In genomic region chr4:185018834-185019450, GRCh38 we compare ENCODE assay signal across 16 cellular contexts.
DNase-seq lines count a peak whose midpoint lies in the region; TF ChIP-seq lines count a peak whose summit lies in the region.
"Had no signal": no experiment of that assay in that cellular context is flagged by ENCODE, and none has a peak within 500 bp of the region (broad histone marks: within the 10 kb centered on the region; RNA-seq: fewer than 3 reads in every experiment).

No MANE protein-coding gene starts in this region.

- peaks cover 40% of the 10 kb centered on the region for H3K4me1 Mint-ChIP-seq in nephron progenitor cell

- no peaks in the 10 kb centered on the region for H3K9me3 Mint-ChIP-seq in nephron progenitor cell
- H3K9me3 Mint-ChIP-seq: activated T-cell treated with anti-CD3 and anti-CD28 coated beads, Interleukin-2, amount 50 U/mL, for 4 hours; CD8-positive, alpha-beta T cell; neural crest cell had no signal

- H3K4me3 Mint-ChIP-seq in nephron progenitor cell = peak overlapping the region; percentile 34
- H3K4me3 Mint-ChIP-seq: activated T-cell treated with anti-CD3 and anti-CD28 coated beads, Interleukin-2, amount 50 U/mL, for 4 hours; CD8-positive, alpha-beta T cell; neural crest cell had no signal

- H3K27me3 Mint-ChIP-seq in nephron progenitor cell (ENCODE audit: low read depth, poor library complexity) = peaks cover 100% of the 10 kb centered on the region

- H3K9ac ChIP-seq in HUES6 (ENCODE audit: low read length) = no peak overlapping the region

- H3K4me3 ChIP-seq in HUES6 (ENCODE audit: low read depth, low read length) = peak overlapping the region; percentile 49
- H3K4me3 ChIP-seq in coronary artery = peak overlapping the region; percentile 66

- no peaks in the 10 kb centered on the region for H3K36me3 ChIP-seq in HUES6 (ENCODE audit: control insufficient read depth, insufficient read depth, low read length)

- no peaks in the 10 kb centered on the region for H3K36me3 Mint-ChIP-seq in nephron progenitor cell (ENCODE audit: low read depth)
- H3K36me3 Mint-ChIP-seq: CD8-positive, alpha-beta T cell had no signal

- H3K27me3 ChIP-seq in HUES6 (ENCODE audit: control insufficient read depth, insufficient read depth, low read length) = peaks cover 100% of the 10 kb centered on the region

- DNase-seq in DMS53 treated with DMSO at 0.1 percent for 48 hours (lab: John Stamatoyannopoulos, UW; ENCODE audit: unreplicated experiment) (peak; percentile 49), coronary artery (ENCODE audit: low spot score) (no peak), nephron progenitor cell (peak; percentile 18), SW 1271 (lab: John Stamatoyannopoulos, UW) (no peak), C1 segment of cervical spinal cord (lab: John Stamatoyannopoulos, UW) (no peak)
- no peak for DNase-seq in stimulated activated naive CD4-positive, alpha-beta T cell treated with Interleukin-2 at 50 U/mL for 16 hours (lab: John Stamatoyannopoulos, UW)
- DNase-seq: activated CD4-positive, CD25-positive, alpha-beta regulatory T cell treated with anti-CD3 and anti-CD28 coated beads, Interleukin-2, amount 50 U/mL, for 72 hours; activated T-cell treated with anti-CD3 and anti-CD28 coated beads, Interleukin-2, amount 50 U/mL, for 4 hours; CD8-positive, alpha-beta T cell; effector CD4-positive, alpha-beta T cell; IMR-90; left cardiac atrium; NCI-H2029 had no signal

- TF ChIP-seq CTCF in coronary artery (IDR thresholded peaks at IDR 0.05) (no peak), nephron progenitor cell (IDR thresholded peaks at IDR 0.05) (no peak)

- no peak overlapping the region for H3K27ac Mint-ChIP-seq in nephron progenitor cell
- H3K27ac Mint-ChIP-seq: CD8-positive, alpha-beta T cell had no signal

- peaks cover 48% of the 10 kb centered on the region for H3K4me1 ChIP-seq in HUES6 (ENCODE audit: control insufficient read depth, insufficient read depth, low read length)
- H3K4me1 ChIP-seq: foreskin keratinocyte had no signal

- H3K9me3 ChIP-seq in HUES6 (ENCODE audit: control insufficient read depth, insufficient read depth, low read depth, low read length) = no peaks in the 10 kb centered on the region

- H3K27ac ChIP-seq in HUES6 (ENCODE audit: low read depth, low read length) = no peak overlapping the region
- no peak overlapping the region for H3K27ac ChIP-seq in coronary artery
- H3K27ac ChIP-seq: foreskin keratinocyte had no signal

Comparison
In these comparisons a context has a peak if more than half of its experiments do, and no peak if none do; other contexts are left out.
1. DNase-seq: peak in DMS53 treated with DMSO at 0.1 percent for 48 hours (single experiment) and nephron progenitor cell (single experiment); none in coronary artery (single experiment), SW 1271 (0 of 2), C1 segment of cervical spinal cord (0 of 14) and stimulated activated naive CD4-positive, alpha-beta T cell treated with Interleukin-2 at 50 U/mL for 16 hours (single experiment).